ENCODE assay signal across 1 cellular context in genomic region chrX:23782863-23783568, GRCh38.
TF ChIP-seq lines count a peak whose summit lies in the region.

SAT1 (plus strand) TSS chrX:23783173; CDS start chrX:23783352, 179 bp downstream.

TF ChIP-seq in HepG2, 621 proteins besides CTCF, POLR2A, EP300 and RAD21 (continued from another document and continues in another):
- TF ChIP-seq ZBTB26 (CRISPR knock-in tag; IDR thresholded peaks at IDR 0.05; ENCODE audit: borderline replicate concordance) (peak; percentile 51; the same call in 1 of the 2 replicates), SP1 (IDR thresholded peaks at IDR 0.05) (no peak), SP1 (CRISPR knock-in tag; IDR thresholded peaks at IDR 0.05) (peak; percentile 41; the same call in 1 of the 2 replicates), SMC3 (IDR thresholded peaks at IDR 0.05; ENCODE audit: low read length) (peak; percentile 54), ZNF552 (CRISPR knock-in tag; IDR thresholded peaks at IDR 0.05; ENCODE audit: borderline replicate concordance) (no peak; the same call in 1 of the 2 replicates), SP4 (CRISPR knock-in tag; IDR thresholded peaks at IDR 0.05) (peak; percentile 73), DPF2 (CRISPR knock-in tag; IDR thresholded peaks at IDR 0.05; ENCODE audit: borderline replicate concordance, low read depth) (no peak), HIVEP1 (CRISPR knock-in tag; IDR thresholded peaks at IDR 0.05) (no peak), ZZZ3 (CRISPR knock-in tag; IDR thresholded peaks at IDR 0.05; ENCODE audit: borderline replicate concordance) (no peak), ELF4 (CRISPR knock-in tag; IDR thresholded peaks at IDR 0.05; ENCODE audit: borderline replicate concordance) (peak; percentile 62; the same call in 1 of the 2 replicates), NR1H2 (CRISPR knock-in tag; IDR thresholded peaks at IDR 0.05; ENCODE audit: borderline replicate concordance, low read depth) (no peak), PATZ1 (CRISPR knock-in tag; IDR thresholded peaks at IDR 0.05) (peak; percentile 81), CEBPZ (IDR thresholded peaks at IDR 0.05; ENCODE audit: low read length) (no peak), KMT2A (CRISPR knock-in tag; IDR thresholded peaks at IDR 0.05) (peak; percentile 72; the same call in 1 of the 2 replicates), ASH2L (IDR thresholded peaks at IDR 0.05; ENCODE audit: insufficient read length, low read depth, low read length) (peak; percentile 57), POLR2AphosphoS5 (IDR thresholded peaks at IDR 0.05; ENCODE audit: low read depth, low read length) (peak; percentile 98), ATAD3A (CRISPR knock-in tag; IDR thresholded peaks at IDR 0.05) (no peak), U2AF1 (optimal IDR thresholded peaks at IDR 0.05; ENCODE audit: low read depth, low read length) (peak; percentile 25), ZNF740 (CRISPR knock-in tag; IDR thresholded peaks at IDR 0.05) (no peak), CC2D1A (CRISPR knock-in tag; IDR thresholded peaks at IDR 0.05) (no peak), ESRRA (CRISPR knock-in tag; IDR thresholded peaks at IDR 0.05; ENCODE audit: low read depth) (peak; percentile 18; the same call in 1 of the 2 replicates), YY1 (IDR thresholded peaks at IDR 0.05; ENCODE audit: insufficient read depth, insufficient replicate concordance, low read depth, low read length) (peak; percentile 55), HMG20B (CRISPR knock-in tag; conservative IDR thresholded peaks at IDR 0.05) (no peak), ZNF253 (CRISPR knock-in tag; IDR thresholded peaks at IDR 0.05; ENCODE audit: borderline replicate concordance) (no peak), GLI4 (CRISPR knock-in tag; IDR thresholded peaks at IDR 0.05; ENCODE audit: borderline replicate concordance) (no peak), DNMT3B (CRISPR knock-in tag; conservative IDR thresholded peaks at IDR 0.05) (no peak), MXD3 (CRISPR knock-in tag; IDR thresholded peaks at IDR 0.05) (peak; percentile 57; the same call in 1 of the 2 replicates), SYNCRIP (IDR thresholded peaks at IDR 0.05; ENCODE audit: insufficient read depth, low read depth, low read length) (no peak), MAF1 (CRISPR knock-in tag; IDR thresholded peaks at IDR 0.05; ENCODE audit: borderline replicate concordance) (no peak), ZBTB38 (CRISPR knock-in tag; IDR thresholded peaks at IDR 0.05) (no peak; the same call in 1 of the 2 replicates), ZFAT (CRISPR knock-in tag; conservative IDR thresholded peaks at IDR 0.05) (no peak), ZNF567 (CRISPR knock-in tag; IDR thresholded peaks at IDR 0.05; ENCODE audit: borderline replicate concordance) (no peak), PCBP2 (optimal IDR thresholded peaks at IDR 0.05; ENCODE audit: low read depth, low read length, poor library complexity, severe bottlenecking) (no peak), ZNF800 (CRISPR knock-in tag; IDR thresholded peaks at IDR 0.05) (no peak), ZNF687 (CRISPR knock-in tag; IDR thresholded peaks at IDR 0.05) (peak; percentile 83), THAP11 (CRISPR knock-in tag; IDR thresholded peaks at IDR 0.05) (peak; percentile 60), ATF1 (CRISPR knock-in tag; IDR thresholded peaks at IDR 0.05) (peak; percentile 76), KAT2B (IDR thresholded peaks at IDR 0.05; ENCODE audit: borderline replicate concordance, low read depth, low read length) (no peak), NFYC (CRISPR knock-in tag; IDR thresholded peaks at IDR 0.05) (peak; percentile 76), ZNF784 (CRISPR knock-in tag; IDR thresholded peaks at IDR 0.05; ENCODE audit: borderline replicate concordance) (no peak), NFE2 (CRISPR knock-in tag; IDR thresholded peaks at IDR 0.05) (no peak), ZNF451 (CRISPR knock-in tag; IDR thresholded peaks at IDR 0.05) (peak; percentile 42; the same call in 1 of the 2 replicates), ZNF343 (CRISPR knock-in tag; IDR thresholded peaks at IDR 0.05) (no peak), ZNF878 (CRISPR knock-in tag; IDR thresholded peaks at IDR 0.05) (0 out of 2 replicates have a peak, but pooled peaks have one; percentile 78), PTBP1 (IDR thresholded peaks at IDR 0.05; ENCODE audit: low read depth, low read length, poor library complexity, severe bottlenecking) (no peak), RBM22 (optimal IDR thresholded peaks at IDR 0.05; ENCODE audit: low read length) (peak; percentile 91), HDAC1 (CRISPR knock-in tag; IDR thresholded peaks at IDR 0.05) (peak; percentile 58; the same call in 1 of the 2 replicates), ZSCAN9 (CRISPR knock-in tag; IDR thresholded peaks at IDR 0.05; ENCODE audit: borderline replicate concordance) (peak; percentile 51), ZBTB7B (CRISPR knock-in tag; IDR thresholded peaks at IDR 0.05) (peak; percentile 73), CENPT (CRISPR knock-in tag; IDR thresholded peaks at IDR 0.05; ENCODE audit: low read depth) (no peak), FLYWCH1 (CRISPR knock-in tag; IDR thresholded peaks at IDR 0.05) (no peak), HMGXB4 (CRISPR knock-in tag; IDR thresholded peaks at IDR 0.05; ENCODE audit: borderline replicate concordance in 1 of 2, low read depth in 1 of 2) (peak; percentile 11 to 73; a peak in 3 of 4 replicates)
